In genomic region chr3:127546970-127547733, GRCh38 we compare ENCODE assay signal across 8 cellular contexts. TPM values are rescaled to one million over a fixed set of nuclear protein-coding genes. Genes with fewer than 3 reads are reported as not detected.
A peak's percentile ranks its signal among the peaks of the same experiment; 100 is the strongest.
DNase-seq lines count a peak whose midpoint lies in the region; ATAC-seq and TF ChIP-seq lines count a peak whose summit lies in the region.

No MANE protein-coding gene starts in this region.

- H3K9me3 ChIP-seq in Panc1 (ENCODE audit: control insufficient read depth, insufficient read depth, low read depth, low read length) (no peaks in the 10 kb centered on the region), fibroblast of lung (ENCODE audit: control insufficient read depth, insufficient read depth, low read depth, low read length) (no peaks in the 10 kb centered on the region)

- in situ Hi-C loops in Panc1 (cut with HindIII; ENCODE audit: low pct_unique_long_range_greater_than_20kb, low sequenced_read_pairs) (no loop called here), GM13976 (cut with MboI; ENCODE audit: low sequenced_read_pairs, unreplicated experiment) (no loop called here)

- intact Hi-C loops in Panc1 (cut with micrococcal nuclease; ENCODE audit: unreplicated experiment): loop anchor here (5.0 to 10.0 kb wide), 2 partner anchors 792 to 860 kb away; no protein-coding TSS in a partner anchor

- H3K4me3 ChIP-seq in BJ (ENCODE audit: low read depth, low read length) (peak overlapping the region; percentile 62), Panc1 (ENCODE audit: low read depth in 2 of 2, low read length in 2 of 2) (peak overlapping the region; percentile 56 to 62), fibroblast of lung (replicated peaks in 1 of 4; ENCODE audit: control extremely low read depth in 1 of 4, insufficient read depth in 1 of 4, low read depth in 3 of 4, low read length in 4 of 4) (peak overlapping the region in 2 of 4 experiments; percentile 45 to 66)

- H3K27ac ChIP-seq in Panc1 (ENCODE audit: low read length) (peak overlapping the region; percentile 3; the same call in 1 of the 2 replicates), fibroblast of lung (ENCODE audit: insufficient read depth, low read length) (no peak overlapping the region)

- BruUV-seq in Panc1 (replicated peaks; lab: Mats Ljungman, UMichigan): no TSS peak

- DNase-seq in BJ (ENCODE audit: low read depth) (no peak), Panc1 (ENCODE audit: low read depth, low spot score) (no peak), fibroblast of lung (ENCODE audit: low read depth in 2 of 2) (no peak), GM13976 (ENCODE audit: low spot score) (no peak), anterior cingulate cortex (lab: John Stamatoyannopoulos, UW) (no peak)

- ATAC-seq in Panc1 (no peak), GM18867 (IDR thresholded peaks at IDR 0.05; ENCODE audit: unreplicated experiment) (no peak), HG03196 (IDR thresholded peaks at IDR 0.05; ENCODE audit: unreplicated experiment) (no peak)

- POLR2A ChIA-PET in BJ (lab: Charles Lee): no interaction called here
- POLR2A ChIA-PET in Panc1 (lab: Charles Lee): no interaction called here

- peaks cover 47% of the 10 kb centered on the region for H3K4me1 Mint-ChIP-seq in nephron

- no peaks in the 10 kb centered on the region for H4K20me1 ChIP-seq in fibroblast of lung (ENCODE audit: control insufficient read depth, extremely low read depth, insufficient read depth, low read length)

- H3K9ac ChIP-seq in fibroblast of lung (ENCODE audit: insufficient read depth, low read length): no peak overlapping the region

- H3K36me3 Mint-ChIP-seq in nephron (ENCODE audit: low read depth): no peaks in the 10 kb centered on the region

- CTCF ChIA-PET in BJ (lab: Yijun Ruan, JAX) (interaction anchor here (0.5 to 6.5 kb wide), 22 partner anchors 9 to 1024 kb away, joined by 3 to 61 read pairs (median 3); partner anchors contain the start of gene CHST13), Panc1 (lab: Charles Lee) (interaction anchor here (0.7 to 1.2 kb wide), 3 partner anchors 73 to 731 kb away, joined by 3 to 4 read pairs (median 3); no protein-coding TSS in a partner anchor)

- no peaks in the 10 kb centered on the region for H3K79me2 ChIP-seq in fibroblast of lung (ENCODE audit: control insufficient read depth, insufficient read depth, low read length)

- no peak overlapping the region for H3K4me2 ChIP-seq in fibroblast of lung (ENCODE audit: extremely low read depth, insufficient read depth, low read length)

- H3K4me1 ChIP-seq in Panc1 (ENCODE audit: control insufficient read depth, insufficient read depth, low read length) (peaks cover 4% of the 10 kb centered on the region; the same call in 1 of the 2 replicates), fibroblast of lung (ENCODE audit: control insufficient read depth, extremely low read depth, insufficient read depth, low read length) (no peaks in the 10 kb centered on the region)

- peak overlapping the region; percentile 33 for H2AFZ ChIP-seq in fibroblast of lung (ENCODE audit: low read length)

- no peaks in the 10 kb centered on the region for H3K9me3 Mint-ChIP-seq in nephron

- H3K27me3 ChIP-seq in BJ (ENCODE audit: control insufficient read depth, insufficient read depth, low read length): peaks cover 5% of the 10 kb centered on the region
- no peaks in the 10 kb centered on the region for H3K27me3 ChIP-seq in Panc1 (ENCODE audit: control insufficient read depth, insufficient read depth, low read length)
- H3K27me3 ChIP-seq in fibroblast of lung (ENCODE audit: control insufficient read depth, insufficient read depth, low read length): no peaks in the 10 kb centered on the region

- peak overlapping the region in 1 of 3 experiments; percentile 40 for H3K27ac Mint-ChIP-seq in nephron

- TF ChIP-seq CTCF in BJ (IDR thresholded peaks at IDR 0.05; ENCODE audit: insufficient read depth, low read depth, low read length) (no peak), Panc1 (IDR thresholded peaks at IDR 0.05) (no peak), fibroblast of lung (conservative IDR thresholded peaks at IDR 0.05 in 1 of 2, IDR thresholded peaks at IDR 0.05 in 1 of 2; ENCODE audit: low read depth in 1 of 2, low read length in 2 of 2) (no peak), nephron (IDR thresholded peaks at IDR 0.05; ENCODE audit: unreplicated experiment in 3 of 3) (no peak), GM13976 (IDR thresholded peaks at IDR 0.05; ENCODE audit: borderline replicate concordance, control extremely low read depth, extremely low read depth, insufficient read depth, missing control alignments) (no peak)

- H3K27me3 Mint-ChIP-seq in nephron (ENCODE audit: low read depth): peaks cover 8% of the 10 kb centered on the region

- H3K36me3 ChIP-seq in BJ (ENCODE audit: control insufficient read depth, insufficient read depth, low read length) (no peaks in the 10 kb centered on the region), Panc1 (ENCODE audit: control insufficient read depth, insufficient read depth, low read length) (no peaks in the 10 kb centered on the region), fibroblast of lung (ENCODE audit: control insufficient read depth, insufficient read depth, low read length) (no peaks in the 10 kb centered on the region)

- H3K4me3 Mint-ChIP-seq in nephron: peak overlapping the region; percentile 64 to 73 (median 66)

RNA-seq across cellular contexts. Expression of gene TPRA1, which starts 43.4 kb away (rescaled TPM):
- polyA plus RNA-seq in BJ (2011; rRNA removed) (42.3 and 72.2 TPM in 2 replicates), fibroblast of lung (17.5 and 17.9 TPM in 2 replicates)
- polyA minus RNA-seq in BJ (2011; rRNA and poly(A)+ RNA removed): 46.3 and 77.7 TPM in 2 replicates
- total RNA-seq in Panc1 (2021; ENCODE audit: unreplicated experiment) (42.6 TPM), fibroblast of lung (35.4 and 47.4 TPM in 2 replicates)
- 52.6 TPM for polyA plus RNA-seq in Panc1 (2012; ENCODE audit: insufficient read length)
- 22.7 and 25.0 TPM in 2 replicates for polyA plus RNA-seq in fibroblast of lung (2012)
- 58.0 and 74.1 TPM in 2 replicates for polyA minus RNA-seq in fibroblast of lung (ENCODE audit: low replicate concordance)

RNA-seq across cellular contexts. Expression of gene MCM2, which starts 51.1 kb away (rescaled TPM):
- polyA plus RNA-seq in BJ (2011; rRNA removed): 15.7 and 23.6 TPM in 2 replicates
- 27.6 and 46.7 TPM in 2 replicates for polyA minus RNA-seq in BJ (2011; rRNA and poly(A)+ RNA removed)
- total RNA-seq in Panc1 (2021; ENCODE audit: unreplicated experiment): 132 TPM
- 106 TPM for polyA plus RNA-seq in Panc1 (2012; ENCODE audit: insufficient read length)
- 11.6 TPM in 2 replicates for total RNA-seq in fibroblast of lung
- 17.2 and 47.0 TPM in 2 replicates for polyA plus RNA-seq in fibroblast of lung
- polyA plus RNA-seq in fibroblast of lung (2012): 15.0 and 44.7 TPM in 2 replicates
- 48.6 and 99.9 TPM in 2 replicates for polyA minus RNA-seq in fibroblast of lung (ENCODE audit: low replicate concordance)

Comparison
In these comparisons a context has a peak if more than half of its experiments do, and no peak if none do; other contexts are left out.
1. RNA of gene MCM2, which starts 51.1 kb away (total RNA-seq): 132 TPM in Panc1 (single experiment); 11.6 TPM in fibroblast of lung; every median in the first group is over 10 times any median in the second.